ENCODE assay signal across 8 cellular contexts in the genomic region with DNA sequence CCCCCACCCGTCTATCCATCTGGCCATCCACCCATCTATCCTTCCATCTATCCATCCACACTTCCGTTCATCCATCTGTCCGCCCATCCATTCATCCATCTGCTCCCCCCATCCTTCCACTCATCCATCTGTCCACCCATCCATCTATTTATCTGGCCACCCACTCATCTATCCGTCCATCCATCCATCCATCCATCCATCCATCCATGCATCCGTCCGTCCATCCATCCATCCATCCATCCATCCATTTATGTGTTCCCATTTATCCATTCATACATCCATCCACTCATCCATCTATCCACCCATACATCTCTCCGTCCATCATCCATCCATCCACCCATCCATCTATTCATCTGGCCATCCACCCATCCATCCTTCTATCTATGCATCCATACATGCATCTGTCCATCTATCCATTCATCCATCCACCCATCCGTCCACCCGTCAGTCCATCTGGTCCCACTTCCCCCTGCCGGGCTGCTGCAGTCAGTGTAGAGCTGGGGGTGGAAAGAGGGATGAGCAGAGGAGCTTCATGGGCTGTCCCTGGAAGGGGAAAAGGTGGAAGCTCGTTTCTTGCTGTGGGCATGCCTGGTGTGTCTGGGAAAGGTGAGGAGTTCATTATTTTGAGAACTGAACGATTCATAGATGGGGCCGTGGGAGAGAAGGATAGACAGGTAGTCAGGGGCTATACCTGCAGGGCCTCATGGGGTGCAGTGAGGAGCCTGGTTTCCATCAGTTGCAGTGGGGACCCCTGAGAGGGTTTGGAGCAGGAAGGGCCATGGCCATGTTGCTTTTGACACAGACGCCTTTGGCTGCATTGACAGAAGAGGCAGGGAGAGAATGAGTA. TPM values are rescaled to one million over a fixed set of nuclear protein-coding genes. Genes with fewer than 3 reads are reported as not detected.
A peak's percentile ranks its signal among the peaks of the same experiment; 100 is the strongest.
DNase-seq lines count a peak whose midpoint lies in the region; ATAC-seq and TF ChIP-seq lines count a peak whose summit lies in the region.

No MANE protein-coding gene starts in this region.

- H3K4me3 ChIP-seq in GM08714 (ENCODE audit: low read length): peak overlapping the region; percentile 55; the same call in 1 of the 2 replicates
- H3K4me3 ChIP-seq in fibroblast of villous mesenchyme (ENCODE audit: low read depth, low read length): peak overlapping the region; percentile 99
- peak overlapping the region in 3 of 4 donors; percentile 79 to 97 (median 82) for H3K4me3 ChIP-seq in sigmoid colon

- WGBS in sigmoid colon, 2 donors: 80 to 81% methylated on average over 14 of the region's 14 CpGs

- H3K27ac Mint-ChIP-seq in T-helper 17 cell: peak overlapping the region; percentile 96

- TF ChIP-seq CTCF in fibroblast of villous mesenchyme (IDR thresholded peaks at IDR 0.05; ENCODE audit: insufficient read depth, low read depth, low read length): no peak
- TF ChIP-seq CTCF in sigmoid colon (IDR thresholded peaks at IDR 0.05): no peak

- peaks cover 27% of the 10 kb centered on the region for H3K4me1 Mint-ChIP-seq in T-helper 17 cell

- no peak for TF ChIP-seq POLR2A in sigmoid colon (IDR thresholded peaks at IDR 0.05)

- peaks cover 0 to 10% (median 3%) of the 10 kb centered on the region in 4 donors for H3K36me3 ChIP-seq in sigmoid colon

- DNase-seq in T-helper 17 cell (no peak), fibroblast of villous mesenchyme (ENCODE audit: low read depth) (no peak), sigmoid colon (no peak), HuH-7.5 (ENCODE audit: low spot score) (no peak), NCI-H187 treated with DMSO at 0.1 percent for 48 hours (lab: John Stamatoyannopoulos, UW) (no peak)

- TF ChIP-seq EP300 in sigmoid colon (IDR thresholded peaks at IDR 0.05): no peak

- H3K27me3 ChIP-seq in sigmoid colon: no peaks in the 10 kb centered on the region

- H3K4me3 Mint-ChIP-seq in T-helper 17 cell: peak overlapping the region; percentile 65

- intact Hi-C loops in sigmoid colon (cut with DNase I): loop anchor here (2.0 kb wide), 1 partner anchor 59 kb away; a partner anchor contains a TSS

- no peak for ATAC-seq in T-helper 17 cell
- no peak for ATAC-seq in HG03469 (IDR thresholded peaks at IDR 0.05; ENCODE audit: unreplicated experiment)
- no peak for ATAC-seq in GM21447 (IDR thresholded peaks at IDR 0.05; ENCODE audit: unreplicated experiment)

- H3K27me3 Mint-ChIP-seq in T-helper 17 cell: no peaks in the 10 kb centered on the region

- H3K27ac ChIP-seq in sigmoid colon: peak overlapping the region in 3 of 4 donors; percentile 89 to 93 (median 91)

- H3K36me3 Mint-ChIP-seq in T-helper 17 cell (ENCODE audit: low read depth): no peaks in the 10 kb centered on the region

- no peaks in the 10 kb centered on the region for H3K9me3 ChIP-seq in T-helper 17 cell (ENCODE audit: control insufficient read depth, low read length, poor library complexity, severe bottlenecking)
- H3K9me3 ChIP-seq in sigmoid colon: no peaks in the 10 kb centered on the region

- peaks cover 0 to 25% (median 19%) of the 10 kb centered on the region in 4 donors for H3K4me1 ChIP-seq in sigmoid colon

RNA-seq across cellular contexts. Expression of a gene that starts 0.8 kb away (rescaled TPM):
- 1 to 10 TPM; 1.4 to 3.1 TPM for total RNA-seq in T-helper 17 cell
- 6.5 and 9.0 TPM in 2 replicates for total RNA-seq in fibroblast of villous mesenchyme
- 10 to 100 TPM; 19.9 to 37.1 (median 23.3) TPM for total RNA-seq in sigmoid colon
- polyA plus RNA-seq in sigmoid colon: 1 to 10 TPM; 4.2 to 8.4 (median 6.3) TPM

RNA-seq across cellular contexts. Expression of a gene that starts 1.4 kb away (rescaled TPM):
- total RNA-seq in T-helper 17 cell (10 to 100 TPM; 26.9 to 27.9 TPM), fibroblast of villous mesenchyme (21.2 and 31.9 TPM in 2 replicates), sigmoid colon (10 to 100 TPM; 39.6 to 87.8 (median 61.7) TPM)
- 100 to 1,000 TPM; 110 to 160 (median 120) TPM for polyA plus RNA-seq in sigmoid colon

RNA-seq across cellular contexts. Expression of a gene that starts 8.4 kb away (rescaled TPM):
- 1,000 to 10,000 TPM in 1 of 2 donors, 100 to 1,000 TPM in 1; 811 to 1,376 TPM for total RNA-seq in T-helper 17 cell
- total RNA-seq in fibroblast of villous mesenchyme: 257 and 261 TPM in 2 replicates
- 1,000 to 10,000 TPM in 2 of 4 donors, 100 to 1,000 TPM in 2; 593 to 1,408 (median 902) TPM for total RNA-seq in sigmoid colon
- polyA plus RNA-seq in sigmoid colon: 1,000 to 10,000 TPM; 1,490 to 2,228 (median 1,816) TPM

RNA-seq across cellular contexts. Expression of a gene that starts 38.3 kb away (rescaled TPM):
- total RNA-seq in T-helper 17 cell (10 to 100 TPM; 61.0 to 65.2 TPM), fibroblast of villous mesenchyme (65.2 and 116 TPM in 2 replicates), sigmoid colon (10 to 100 TPM; 30.5 to 48.5 (median 36.6) TPM)
- polyA plus RNA-seq in sigmoid colon: 10 to 100 TPM; 24.0 to 62.6 (median 29.1) TPM

RNA-seq across cellular contexts. Expression of a gene that starts 38.8 kb away (rescaled TPM):
- total RNA-seq in T-helper 17 cell (not detected), fibroblast of villous mesenchyme (not detected in 2 replicates), sigmoid colon (not detected)
- not detected for polyA plus RNA-seq in sigmoid colon
